1 cellular context compared by ENCODE assay signal in the genomic region with DNA sequence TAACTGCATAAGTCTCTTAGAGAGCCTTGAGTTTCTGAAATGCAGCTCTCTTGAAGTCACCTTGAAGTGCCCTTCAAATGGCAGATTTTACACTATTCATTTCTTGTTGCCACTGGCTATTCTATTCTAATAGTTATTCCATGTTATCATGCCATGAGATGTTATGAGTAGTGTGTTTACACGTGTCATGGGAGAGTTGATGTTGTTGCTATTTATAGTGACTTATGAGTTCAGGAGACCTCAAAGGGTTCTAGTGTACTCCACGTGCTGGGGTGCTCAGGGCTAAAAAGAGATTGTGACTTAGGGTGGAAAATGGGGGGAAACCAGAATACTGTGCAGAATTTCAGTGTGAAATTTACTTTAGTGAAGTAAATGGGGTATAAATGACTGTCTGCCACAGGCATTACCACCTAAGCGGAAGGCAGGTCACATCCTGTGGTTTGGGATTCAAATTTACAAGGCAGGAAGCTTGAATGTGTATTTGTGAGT.
TF ChIP-seq lines count a peak whose summit lies in the region.

No MANE protein-coding gene starts in this region.

TF ChIP-seq in IMR-90, 13 proteins besides CTCF, POLR2A, EP300 and RAD21 (continued from another document):
- no peak for TF ChIP-seq CEBPB (IDR thresholded peaks at IDR 0.05; ENCODE audit: low read depth, low read length)
